In the genomic region with DNA sequence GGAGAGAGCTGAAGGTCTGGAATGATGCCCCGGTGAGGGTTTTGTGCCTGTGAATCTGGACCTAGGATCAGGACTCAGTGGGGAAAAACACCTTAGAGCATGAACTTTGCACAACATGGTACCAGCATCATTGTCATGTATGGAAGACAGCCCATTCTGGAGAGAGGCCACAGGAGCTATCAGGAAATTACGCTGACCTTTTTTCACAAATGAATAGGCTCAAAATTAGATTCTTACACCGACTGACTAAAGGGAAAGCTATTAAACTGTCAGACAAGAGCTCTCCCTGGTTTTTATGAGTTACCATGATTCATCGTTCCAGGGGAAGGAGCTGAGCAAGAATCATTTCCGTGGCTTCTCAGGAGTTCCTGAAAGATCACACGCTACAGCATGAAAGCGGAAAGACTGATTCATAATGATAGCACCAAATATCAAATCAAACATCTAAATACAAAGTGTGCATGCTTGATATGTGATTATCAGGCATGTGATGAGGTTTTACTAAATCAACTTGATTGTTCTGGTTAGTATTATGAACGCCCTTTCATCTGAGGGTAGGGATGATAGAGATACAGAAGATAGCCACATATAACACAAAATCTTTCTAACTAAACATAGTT, we compare ENCODE assay signal across 11 cellular contexts.
DNase-seq lines count a peak whose midpoint lies in the region; ATAC-seq and TF ChIP-seq lines count a peak whose summit lies in the region.
"Had no signal": no experiment of that assay in that cellular context is flagged by ENCODE, and none has a peak within 500 bp of the region (broad histone marks: within the 10 kb centered on the region; RNA-seq: fewer than 3 reads in every experiment).

No MANE protein-coding gene starts in this region.

- H3K9me3 Mint-ChIP-seq in activated naive CD8-positive, alpha-beta T cell treated with anti-CD3 and anti-CD28 coated beads, Interleukin-2, amount 50 U/mL, for 24 hours, result peaks cover 12% of the 10 kb centered on the region
- H3K9me3 Mint-ChIP-seq: neural progenitor cell had no signal

- no peaks in the 10 kb centered on the region for H3K36me3 Mint-ChIP-seq in activated naive CD8-positive, alpha-beta T cell treated with anti-CD3 and anti-CD28 coated beads, Interleukin-2, amount 50 U/mL, for 24 hours (ENCODE audit: low read depth)
- H3K36me3 Mint-ChIP-seq: neural progenitor cell had no signal

- peak; percentile 57 for DNase-seq in CD1c-positive myeloid dendritic cell (ENCODE audit: extremely low spot score)
- DNase-seq in LoVo (ENCODE audit: low spot score), result peak; percentile 64
- no peak for DNase-seq in activated naive CD8-positive, alpha-beta T cell treated with anti-CD3 and anti-CD28 coated beads, Interleukin-2, amount 50 U/mL, for 24 hours
- no peak for DNase-seq in left lung
- DNase-seq in coronary artery (ENCODE audit: low spot score), result no peak
- DNase-seq in colonic mucosa, result no peak
- DNase-seq: upper lobe of right lung had no signal

- intact Hi-C loops in left lung (cut with DNase I), result no loop called here
- intact Hi-C loops in colonic mucosa (cut with DNase I), result no loop called here

- H3K4me3 ChIP-seq in left lung (no peak overlapping the region), coronary artery (no peak overlapping the region), colonic mucosa (no peak overlapping the region)
- H3K4me3 ChIP-seq: cardiac muscle cell, neural progenitor cell, upper lobe of right lung had no signal

- H3K36me3 ChIP-seq in left lung (no peaks in the 10 kb centered on the region), colonic mucosa (no peaks in the 10 kb centered on the region)
- H3K36me3 ChIP-seq: cardiac muscle cell, neural progenitor cell, upper lobe of right lung had no signal

- peak; percentile 96 for ATAC-seq in activated naive CD8-positive, alpha-beta T cell treated with anti-CD3 and anti-CD28 coated beads, Interleukin-2, amount 50 U/mL, for 24 hours
- peak; percentile 33 for ATAC-seq in left lung
- ATAC-seq in HG03196 (IDR thresholded peaks at IDR 0.05; ENCODE audit: unreplicated experiment), result no peak
- ATAC-seq in GM18517 (IDR thresholded peaks at IDR 0.05; ENCODE audit: unreplicated experiment), result no peak
- ATAC-seq: upper lobe of right lung had no signal

- H3K4me1 Mint-ChIP-seq in activated naive CD8-positive, alpha-beta T cell treated with anti-CD3 and anti-CD28 coated beads, Interleukin-2, amount 50 U/mL, for 24 hours, result peaks cover 38% of the 10 kb centered on the region

- H3K27me3 Mint-ChIP-seq in activated naive CD8-positive, alpha-beta T cell treated with anti-CD3 and anti-CD28 coated beads, Interleukin-2, amount 50 U/mL, for 24 hours, result no peaks in the 10 kb centered on the region

- H3K27me3 ChIP-seq in left lung, result no peaks in the 10 kb centered on the region
- H3K27me3 ChIP-seq in colonic mucosa, result no peaks in the 10 kb centered on the region
- H3K27me3 ChIP-seq: cardiac muscle cell, neural progenitor cell, upper lobe of right lung had no signal

- no peaks in the 10 kb centered on the region for H3K4me1 ChIP-seq in left lung
- H3K4me1 ChIP-seq in colonic mucosa, result no peaks in the 10 kb centered on the region
- H3K4me1 ChIP-seq: neural progenitor cell, upper lobe of right lung had no signal

- no peak for TF ChIP-seq CTCF in left lung (IDR thresholded peaks at IDR 0.05)
- no peak for TF ChIP-seq CTCF in coronary artery (IDR thresholded peaks at IDR 0.05)
- TF ChIP-seq CTCF in colonic mucosa (IDR thresholded peaks at IDR 0.05), result no peak

- H3K9me3 ChIP-seq in left lung (no peaks in the 10 kb centered on the region), colonic mucosa (no peaks in the 10 kb centered on the region)
- H3K9me3 ChIP-seq: upper lobe of right lung had no signal

- H3K9ac ChIP-seq in colonic mucosa (ENCODE audit: low read depth in 2 of 2, low read length in 2 of 2), result no peak overlapping the region
- H3K9ac ChIP-seq: neural progenitor cell had no signal

- H3K4me3 Mint-ChIP-seq in activated naive CD8-positive, alpha-beta T cell treated with anti-CD3 and anti-CD28 coated beads, Interleukin-2, amount 50 U/mL, for 24 hours, result peak overlapping the region; percentile 19
- H3K4me3 Mint-ChIP-seq: neural progenitor cell had no signal

- H3K27ac ChIP-seq in left lung (no peak overlapping the region), coronary artery (no peak overlapping the region), colonic mucosa (no peak overlapping the region)
- H3K27ac ChIP-seq: cardiac muscle cell, neural progenitor cell, upper lobe of right lung had no signal

- H3K27ac Mint-ChIP-seq in activated naive CD8-positive, alpha-beta T cell treated with anti-CD3 and anti-CD28 coated beads, Interleukin-2, amount 50 U/mL, for 24 hours, result peak overlapping the region; percentile 81
- H3K27ac Mint-ChIP-seq: neural progenitor cell had no signal

Comparison
In these comparisons a context has a peak if more than half of its experiments do, and no peak if none do; other contexts are left out.
1. DNase-seq: peak in CD1c-positive myeloid dendritic cell (single experiment) and LoVo (single experiment); none in activated naive CD8-positive, alpha-beta T cell treated with anti-CD3 and anti-CD28 coated beads, Interleukin-2, amount 50 U/mL, for 24 hours (single experiment), left lung (0 of 2), coronary artery (single experiment) and colonic mucosa (single experiment).
2. ATAC-seq: peak in activated naive CD8-positive, alpha-beta T cell treated with anti-CD3 and anti-CD28 coated beads, Interleukin-2, amount 50 U/mL, for 24 hours (single experiment) and left lung (single experiment); none in HG03196 (single experiment) and GM18517 (single experiment).